Comparison of ENCODE assay signal across 14 cellular contexts in genomic region chr6:107579413-107579812, GRCh38.
DNase-seq lines count a peak whose midpoint lies in the region; ATAC-seq and TF ChIP-seq lines count a peak whose summit lies in the region.
"Had no signal": no experiment of that assay in that cellular context is flagged by ENCODE, and none has a peak within 500 bp of the region (broad histone marks: within the 10 kb centered on the region; RNA-seq: fewer than 3 reads in every experiment).

No MANE protein-coding gene starts in this region.

- H3K9ac ChIP-seq in HUES6 (ENCODE audit: low read length) (no peak overlapping the region), iPS-18a (ENCODE audit: low read length) (no peak overlapping the region)

- TF ChIP-seq CTCF in WERI-Rb-1 (IDR thresholded peaks at IDR 0.05; ENCODE audit: low read depth, low read length), result no peak
- no peak for TF ChIP-seq CTCF in neural crest cell (conservative IDR thresholded peaks at IDR 0.05)

- H3K36me3 ChIP-seq in HUES6 (ENCODE audit: control insufficient read depth, insufficient read depth, low read length), result no peaks in the 10 kb centered on the region
- H3K36me3 ChIP-seq in WERI-Rb-1, result no peaks in the 10 kb centered on the region
- no peaks in the 10 kb centered on the region for H3K36me3 ChIP-seq in iPS-18a (ENCODE audit: control insufficient read depth, low read depth, low read length)

- H3K27ac ChIP-seq in HUES6 (ENCODE audit: low read depth, low read length), result peak overlapping the region; percentile 62; the same call in 1 of the 2 replicates
- H3K27ac ChIP-seq in WERI-Rb-1, result peak overlapping the region; percentile 38; the same call in 1 of the 2 replicates
- no peak overlapping the region for H3K27ac ChIP-seq in iPS-18a (ENCODE audit: low read length)
- H3K27ac ChIP-seq: C4-2B had no signal

- H3K27ac Mint-ChIP-seq in neural crest cell (ENCODE audit: unreplicated experiment), result peak overlapping the region; percentile 60
- H3K27ac Mint-ChIP-seq: CD4-positive, alpha-beta memory T cell had no signal

- DNase-seq in WERI-Rb-1 (no peak), neural crest cell (ENCODE audit: low read depth, low spot score) (no peak), cardiac septum (ENCODE audit: low spot score) (no peak), superior temporal gyrus (ENCODE audit: extremely low spot score) (no peak)
- no peak for DNase-seq in stimulated activated CD4-positive, alpha-beta T cell treated with anti-CD3 and anti-CD28 coated beads, Interleukin-4, amount 100 ng/mL, for 1 hour
- DNase-seq: BE2C; CD4-positive, alpha-beta memory T cell; DMS79 had no signal

- H3K4me3 ChIP-seq in HUES6 (ENCODE audit: low read depth, low read length), result no peak overlapping the region
- no peak overlapping the region for H3K4me3 ChIP-seq in WERI-Rb-1 (ENCODE audit: low read depth, low read length)
- H3K4me3 ChIP-seq in iPS-18a (ENCODE audit: low read length), result peak overlapping the region; percentile 14

- H3K9me3 Mint-ChIP-seq in neural crest cell, result no peaks in the 10 kb centered on the region
- H3K9me3 Mint-ChIP-seq: CD4-positive, alpha-beta memory T cell; IgD-negative memory B cell had no signal

- no peak overlapping the region for H3K4me3 Mint-ChIP-seq in neural crest cell
- H3K4me3 Mint-ChIP-seq: CD4-positive, alpha-beta memory T cell; IgD-negative memory B cell had no signal

- peaks cover 14% of the 10 kb centered on the region for H3K4me1 ChIP-seq in HUES6 (ENCODE audit: control insufficient read depth, insufficient read depth, low read length)
- H3K4me1 ChIP-seq in iPS-18a (ENCODE audit: control insufficient read depth, low read depth, low read length), result peaks cover 19% of the 10 kb centered on the region

- H3K36me3 Mint-ChIP-seq in neural crest cell (ENCODE audit: low read depth), result peaks cover 20% of the 10 kb centered on the region
- H3K36me3 Mint-ChIP-seq: CD4-positive, alpha-beta memory T cell had no signal

- no peaks in the 10 kb centered on the region for H3K27me3 Mint-ChIP-seq in neural crest cell (ENCODE audit: low read depth)
- H3K27me3 Mint-ChIP-seq: IgD-negative memory B cell had no signal

- H3K9me3 ChIP-seq in HUES6 (ENCODE audit: control insufficient read depth, insufficient read depth, low read depth, low read length), result no peaks in the 10 kb centered on the region
- H3K9me3 ChIP-seq in WERI-Rb-1 (ENCODE audit: severe bottlenecking), result no peaks in the 10 kb centered on the region
- no peaks in the 10 kb centered on the region for H3K9me3 ChIP-seq in iPS-18a (ENCODE audit: control insufficient read depth, low read depth, low read length)
- H3K9me3 ChIP-seq: BE2C had no signal

- peaks cover 57% of the 10 kb centered on the region for H3K4me1 Mint-ChIP-seq in neural crest cell
- H3K4me1 Mint-ChIP-seq: CD4-positive, alpha-beta memory T cell; IgD-negative memory B cell had no signal

- intact Hi-C loops in cardiac septum (cut with DNase I), result no loop called here

- H3K27me3 ChIP-seq in HUES6 (ENCODE audit: control insufficient read depth, insufficient read depth, low read length) (no peaks in the 10 kb centered on the region), WERI-Rb-1 (ENCODE audit: insufficient read depth, low read depth, severe bottlenecking) (no peaks in the 10 kb centered on the region), iPS-18a (ENCODE audit: control insufficient read depth, insufficient read depth, low read length) (no peaks in the 10 kb centered on the region)
- H3K27me3 ChIP-seq: BE2C had no signal

- ATAC-seq in GM21717 (IDR thresholded peaks at IDR 0.05; ENCODE audit: unreplicated experiment), result no peak
- ATAC-seq: HCT116 had no signal
